Comparison of ENCODE assay signal across 27 cellular contexts in genomic region chr1:235749755-235750300, GRCh38.
DNase-seq lines count a peak whose midpoint lies in the region; ATAC-seq, FAIRE-seq and TF ChIP-seq lines count a peak whose summit lies in the region.
"Had no signal": no experiment of that assay in that cellular context is flagged by ENCODE, and none has a peak within 500 bp of the region (broad histone marks: within the 10 kb centered on the region; RNA-seq: fewer than 3 reads in every experiment).

No MANE protein-coding gene starts in this region.

- H3K9me3 ChIP-seq in CD8-positive, alpha-beta T cell (ENCODE audit: low read length): no peaks in the 10 kb centered on the region
- no peaks in the 10 kb centered on the region for H3K9me3 ChIP-seq in A673 (ENCODE audit: low read depth, low read length, poor library complexity, severe bottlenecking)
- H3K9me3 ChIP-seq: BE2C, SJCRH30, transverse colon had no signal

- no peaks in the 10 kb centered on the region for H3K27me3 ChIP-seq in CD8-positive, alpha-beta T cell (ENCODE audit: insufficient read depth, low read length)
- H3K27me3 ChIP-seq in A673 (replicated peaks; ENCODE audit: insufficient read depth, low read depth, low read length, poor library complexity): no peaks in the 10 kb centered on the region
- H3K27me3 ChIP-seq: BE2C, dorsolateral prefrontal cortex, SJCRH30, transverse colon had no signal

- H3K4me1 Mint-ChIP-seq in CD8-positive, alpha-beta T cell (ENCODE audit: low read depth): no peaks in the 10 kb centered on the region
- H3K4me1 Mint-ChIP-seq in central memory CD8-positive, alpha-beta T cell: peaks cover 17% of the 10 kb centered on the region
- H3K4me1 Mint-ChIP-seq: naive thymus-derived CD8-positive, alpha-beta T cell had no signal

- peaks cover 4% of the 10 kb centered on the region for H3K36me3 ChIP-seq in CD8-positive, alpha-beta T cell (ENCODE audit: insufficient read depth, low read length)
- H3K36me3 ChIP-seq in A673 (ENCODE audit: insufficient read depth, low read length, poor library complexity, severe bottlenecking): no peaks in the 10 kb centered on the region
- H3K36me3 ChIP-seq: BE2C, SJCRH30 had no signal

- no peak overlapping the region for H3K4me3 ChIP-seq in CD8-positive, alpha-beta T cell (ENCODE audit: low read depth, low read length)
- H3K4me3 ChIP-seq in A673 (ENCODE audit: low read depth, low read length, poor library complexity, severe bottlenecking): no peak overlapping the region
- H3K4me3 ChIP-seq: dorsolateral prefrontal cortex, SJCRH30, transverse colon had no signal

- no peak overlapping the region for H3K4me3 Mint-ChIP-seq in CD8-positive, alpha-beta T cell
- no peak overlapping the region for H3K4me3 Mint-ChIP-seq in central memory CD8-positive, alpha-beta T cell
- H3K4me3 Mint-ChIP-seq: naive thymus-derived CD8-positive, alpha-beta T cell had no signal

- BruUV-seq in A673 (replicated peaks; lab: Mats Ljungman, UMichigan): no TSS peak

- no peaks in the 10 kb centered on the region for H3K9me3 Mint-ChIP-seq in CD8-positive, alpha-beta T cell
- no peaks in the 10 kb centered on the region for H3K9me3 Mint-ChIP-seq in central memory CD8-positive, alpha-beta T cell
- H3K9me3 Mint-ChIP-seq: activated T-cell treated with anti-CD3 and anti-CD28 coated beads, Interleukin-2, amount 50 U/mL, for 72 hours; naive thymus-derived CD8-positive, alpha-beta T cell had no signal

- POLR2A ChIA-PET in CD8-positive, alpha-beta T cell (lab: Charles Lee): no interaction called here
- POLR2A ChIA-PET in A673 (lab: Charles Lee; ENCODE audit: low non-redundant PET): interaction anchor here (0.6 kb wide), 1 partner anchor 9 kb away, joined by 3 read pairs; no protein-coding TSS in a partner anchor

- TF ChIP-seq POLR2A in H54 (IDR thresholded peaks at IDR 0.05; ENCODE audit: low read depth, low read length): no peak

- H3K27me3 Mint-ChIP-seq in CD8-positive, alpha-beta T cell (ENCODE audit: low read depth): no peaks in the 10 kb centered on the region
- no peaks in the 10 kb centered on the region for H3K27me3 Mint-ChIP-seq in central memory CD8-positive, alpha-beta T cell
- H3K27me3 Mint-ChIP-seq: naive thymus-derived CD8-positive, alpha-beta T cell; progenitor cell of endocrine pancreas had no signal

- H3K4me1 ChIP-seq in CD8-positive, alpha-beta T cell (ENCODE audit: insufficient read depth, low read length): no peaks in the 10 kb centered on the region
- H3K4me1 ChIP-seq in A673 (ENCODE audit: insufficient read depth, low read length, poor library complexity, severe bottlenecking): no peaks in the 10 kb centered on the region
- H3K4me1 ChIP-seq: BE2C, SJCRH30, transverse colon had no signal

- H3K27ac Mint-ChIP-seq in CD8-positive, alpha-beta T cell: peak overlapping the region; percentile 5
- peak overlapping the region; percentile 32 for H3K27ac Mint-ChIP-seq in central memory CD8-positive, alpha-beta T cell (ENCODE audit: low read depth)

- no peak for ATAC-seq in CD8-positive, alpha-beta T cell
- peak; percentile 74 for ATAC-seq in GM19463 (IDR thresholded peaks at IDR 0.05; ENCODE audit: unreplicated experiment)
- ATAC-seq in central memory CD8-positive, alpha-beta T cell (replicated peaks; ENCODE audit: extremely low read depth, poor library complexity, severe bottlenecking): no peak
- no peak for ATAC-seq in GM19324 (IDR thresholded peaks at IDR 0.05; ENCODE audit: low FRiP score, unreplicated experiment)
- ATAC-seq: activated T-cell treated with anti-CD3 and anti-CD28 coated beads, Interleukin-2, amount 50 U/mL, for 72 hours; naive thymus-derived CD8-positive, alpha-beta T cell; sciatic nerve had no signal

- CTCF ChIA-PET in CD8-positive, alpha-beta T cell (lab: Charles Lee): interaction anchor here (0.6 to 2.9 kb wide), 3 partner anchors 10 to 236 kb away, joined by 3 to 7 read pairs (median 3); no protein-coding TSS in a partner anchor
- CTCF ChIA-PET in A673 (lab: Charles Lee): no interaction called here

- no peak overlapping the region for H3K27ac ChIP-seq in CD8-positive, alpha-beta T cell (ENCODE audit: low read depth, low read length)
- H3K27ac ChIP-seq in A673 (ENCODE audit: low read depth, low read length, poor library complexity, severe bottlenecking): no peak overlapping the region
- H3K27ac ChIP-seq: dorsolateral prefrontal cortex, SJCRH30, transverse colon had no signal

- FAIRE-seq in islet of Langerhans (lab: Jason Lieb, UNC) (peak; percentile 27), H54 (lab: Jason Lieb, UNC) (no peak)

- DNase-seq in CD8-positive, alpha-beta T cell: no peak
- no peak for DNase-seq in central memory CD8-positive, alpha-beta T cell (ENCODE audit: low spot score in 2 of 2)
- DNase-seq in NCI-H2107 treated with DMSO at 0.1 percent for 48 hours (lab: John Stamatoyannopoulos, UW; ENCODE audit: unreplicated experiment): no peak
- DNase-seq in H54 (ENCODE audit: insufficient read length, low spot score): no peak
- no peak for DNase-seq in A673 (ENCODE audit: low spot score)
- DNase-seq: activated CD4-positive, alpha-beta T cell treated with anti-CD3 and anti-CD28 coated beads, Interleukin-2, amount 50 U/mL, for 48 hours; activated CD4-positive, CD25-positive, alpha-beta regulatory T cell; activated naive CD4-positive, alpha-beta T cell; activated T-cell treated with anti-CD3 and anti-CD28 coated beads, Interleukin-2, amount 50 U/mL, for 72 hours; BE2C; cerebellar nuclear complex; DMS153; dorsolateral prefrontal cortex; IMR-90; midbrain; naive thymus-derived CD8-positive, alpha-beta T cell; NCI-H1048; NCI-H1694; NCI-H446 treated with DMSO at 0.1 percent for 48 hours; SJCRH30; stimulated activated CD4-positive, alpha-beta T cell treated with anti-CD3 and anti-CD28 coated beads, Interleukin-4, amount 100 ng/mL, for 1 hour; transverse colon had no signal

- intact Hi-C loops in CD8-positive, alpha-beta T cell (cut with DNase I, micrococcal nuclease): no loop called here
- intact Hi-C loops in A673 (cut with micrococcal nuclease; ENCODE audit: unreplicated experiment): no loop called here

- H3K36me3 Mint-ChIP-seq in CD8-positive, alpha-beta T cell: peaks cover 67% of the 10 kb centered on the region
- peaks cover 37% of the 10 kb centered on the region for H3K36me3 Mint-ChIP-seq in central memory CD8-positive, alpha-beta T cell (ENCODE audit: insufficient read depth)

- no peak for TF ChIP-seq CTCF in CD8-positive, alpha-beta T cell (IDR thresholded peaks at IDR 0.05)
- TF ChIP-seq CTCF in A673 (conservative IDR thresholded peaks at IDR 0.05; ENCODE audit: low read depth, low read length): no peak
